In the genomic region with DNA sequence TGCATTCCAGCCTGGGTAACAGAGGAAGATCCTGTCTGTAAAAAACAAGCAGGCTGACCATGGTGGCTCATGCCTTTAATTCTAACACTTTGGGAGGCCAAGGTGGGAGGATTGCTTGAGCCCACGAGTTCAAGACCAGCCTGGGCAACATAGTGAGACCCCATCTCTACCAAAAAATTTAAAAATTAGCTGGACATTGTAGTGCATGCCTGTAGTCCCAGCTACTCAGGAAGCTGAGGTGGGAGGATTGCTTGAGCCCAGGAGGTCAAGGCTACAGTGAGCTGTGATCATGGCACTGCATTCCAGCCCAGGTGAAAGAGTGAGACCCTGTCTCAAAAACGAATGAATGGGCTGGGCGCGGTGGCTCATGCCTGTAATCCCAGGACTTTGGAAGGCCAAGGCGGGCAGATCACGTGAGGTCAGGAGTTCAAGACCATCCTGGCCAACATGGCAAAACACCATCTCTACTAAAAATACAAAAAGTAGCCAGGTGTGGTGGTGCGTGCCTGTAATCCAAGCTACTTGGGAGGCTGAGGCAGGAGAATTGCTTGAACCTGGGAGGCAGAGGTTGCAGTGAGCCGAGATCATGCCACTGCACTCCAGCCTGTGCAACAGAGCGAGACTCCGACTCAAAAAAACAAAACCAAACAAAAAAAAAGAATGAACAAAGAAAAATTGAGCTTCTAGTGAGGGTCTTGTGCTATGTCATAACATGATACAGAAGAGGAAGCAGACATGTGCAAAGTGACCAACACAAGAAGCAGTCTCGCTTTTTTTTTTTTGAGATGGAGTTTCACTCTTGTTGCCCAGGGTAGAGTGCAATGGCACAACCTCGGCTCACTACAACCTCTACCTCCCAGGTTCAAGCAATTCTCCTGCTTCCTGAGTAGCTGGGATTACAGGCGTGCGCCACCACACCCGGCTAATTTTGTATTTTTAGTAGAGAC, we compare ENCODE assay signal across 2 cellular contexts.
A peak's percentile ranks its signal among the peaks of the same experiment; 100 is the strongest.
TF ChIP-seq lines count a peak whose summit lies in the region.
"Not testable (repeated sequence)": the region's sequence is repeated elsewhere in the genome, so short reads cannot be mapped to it uniquely, and the experiment has no call there.

No MANE protein-coding gene starts in this region.

TF ChIP-seq in GM12891, 5 proteins besides CTCF, POLR2A, EP300 and RAD21:
- TF ChIP-seq SPI1 (IDR thresholded peaks at IDR 0.05; ENCODE audit: low read depth, low read length), result 0 out of 2 replicates have a peak, but pooled peaks have one; percentile 4

TF ChIP-seq in HepG2, 621 proteins besides CTCF, POLR2A, EP300 and RAD21 (continues in another document):
- TF ChIP-seq ZMYM4 (CRISPR knock-in tag; IDR thresholded peaks at IDR 0.05) (peak; percentile 61), RARA (CRISPR knock-in tag; IDR thresholded peaks at IDR 0.05) (peak; percentile 84), ZNF296 (CRISPR knock-in tag; conservative IDR thresholded peaks at IDR 0.05) (peak; percentile 81), RXRA (CRISPR knock-in tag; IDR thresholded peaks at IDR 0.05) (peak; percentile 61; the same call in 1 of the 2 replicates), SP2 (CRISPR knock-in tag; IDR thresholded peaks at IDR 0.05) (peak; percentile 3; the same call in 1 of the 2 replicates), FOXA1 (CRISPR knock-in tag; IDR thresholded peaks at IDR 0.05) (0 out of 2 replicates have a peak, but pooled peaks have one; percentile 5), MEIS2 (CRISPR knock-in tag; IDR thresholded peaks at IDR 0.05) (0 out of 2 replicates have a peak, but pooled peaks have one; percentile 32), MAZ (CRISPR knock-in tag; IDR thresholded peaks at IDR 0.05; ENCODE audit: low read depth) (peak; percentile 34; the same call in 1 of the 2 replicates), ZSCAN31 (CRISPR knock-in tag; IDR thresholded peaks at IDR 0.05; ENCODE audit: low read depth) (0 out of 2 replicates have a peak, but pooled peaks have one; percentile 68), SALL1 (CRISPR knock-in tag; IDR thresholded peaks at IDR 0.05) (peak; percentile 84), ZFP90 (CRISPR knock-in tag; IDR thresholded peaks at IDR 0.05; ENCODE audit: borderline replicate concordance) (0 out of 2 replicates have a peak, but pooled peaks have one; percentile 18), NAIF1 (CRISPR knock-in tag; IDR thresholded peaks at IDR 0.05; ENCODE audit: borderline replicate concordance) (peak; percentile 63; the same call in 1 of the 2 replicates), ELF3 (CRISPR knock-in tag; IDR thresholded peaks at IDR 0.05) (0 out of 2 replicates have a peak, but pooled peaks have one; percentile 16), PITX1 (CRISPR knock-in tag; IDR thresholded peaks at IDR 0.05) (peak; percentile 60), ZSCAN29 (CRISPR knock-in tag; conservative IDR thresholded peaks at IDR 0.05) (0 out of 2 replicates have a peak, but pooled peaks have one; percentile 1), CAMTA2 (CRISPR knock-in tag; IDR thresholded peaks at IDR 0.05; ENCODE audit: borderline replicate concordance) (0 out of 2 replicates have a peak, but pooled peaks have one; percentile 57), ARNTL (CRISPR knock-in tag; IDR thresholded peaks at IDR 0.05) (0 out of 2 replicates have a peak, but pooled peaks have one; percentile 6), HDAC2 (CRISPR knock-in tag; IDR thresholded peaks at IDR 0.05) (peak; percentile 47; the same call in 1 of the 2 replicates), TEAD3 (CRISPR knock-in tag; optimal IDR thresholded peaks at IDR 0.05; ENCODE audit: borderline replicate concordance) (peak; percentile 90), RCOR2 (CRISPR knock-in tag; IDR thresholded peaks at IDR 0.05) (peak; percentile 35; the same call in 1 of the 2 replicates), ZBTB7A (CRISPR knock-in tag; IDR thresholded peaks at IDR 0.05) (peak; percentile 69; the same call in 1 of the 2 replicates), BCL6 (CRISPR knock-in tag; IDR thresholded peaks at IDR 0.05) (peak; percentile 46; the same call in 1 of the 2 replicates), ZSCAN30 (CRISPR knock-in tag; IDR thresholded peaks at IDR 0.05) (0 out of 2 replicates have a peak, but pooled peaks have one; percentile 31), EED (CRISPR knock-in tag; IDR thresholded peaks at IDR 0.05) (0 out of 2 replicates have a peak, but pooled peaks have one; percentile 52), ZNF121 (CRISPR knock-in tag; IDR thresholded peaks at IDR 0.05) (peak; percentile 98), SOX6 (CRISPR knock-in tag; IDR thresholded peaks at IDR 0.05) (0 out of 2 replicates have a peak, but pooled peaks have one; percentile 37), ZNF143 (CRISPR knock-in tag; IDR thresholded peaks at IDR 0.05) (0 out of 2 replicates have a peak, but pooled peaks have one; percentile 19), NR2F6 (CRISPR knock-in tag; IDR thresholded peaks at IDR 0.05) (peak; percentile 84), CHD4 (IDR thresholded peaks at IDR 0.05; ENCODE audit: borderline replicate concordance, low read length) (0 out of 2 replicates have a peak, but pooled peaks have one; percentile 19), ZNF292 (CRISPR knock-in tag; IDR thresholded peaks at IDR 0.05; ENCODE audit: borderline replicate concordance, low read depth) (peak; percentile 36; the same call in 1 of the 2 replicates), ZNF224 (CRISPR knock-in tag; IDR thresholded peaks at IDR 0.05) (0 out of 2 replicates have a peak, but pooled peaks have one; percentile 65), PHF21A (CRISPR knock-in tag; IDR thresholded peaks at IDR 0.05) (0 out of 2 replicates have a peak, but pooled peaks have one; percentile 27), HDAC1 (CRISPR knock-in tag; IDR thresholded peaks at IDR 0.05) (0 out of 2 replicates have a peak, but pooled peaks have one; percentile 41), ZNF75D (CRISPR knock-in tag; IDR thresholded peaks at IDR 0.05; ENCODE audit: borderline replicate concordance) (peak; percentile 37; the same call in 1 of the 2 replicates), ZNF772 (CRISPR knock-in tag; IDR thresholded peaks at IDR 0.05) (0 out of 2 replicates have a peak, but pooled peaks have one; percentile 51), POGZ (CRISPR knock-in tag; IDR thresholded peaks at IDR 0.05) (peak; percentile 68; the same call in 1 of the 2 replicates), ZNF556 (CRISPR knock-in tag; IDR thresholded peaks at IDR 0.05; ENCODE audit: borderline replicate concordance) (0 out of 2 replicates have a peak, but pooled peaks have one; percentile 6)
- TF ChIP-seq, protein P1, sequence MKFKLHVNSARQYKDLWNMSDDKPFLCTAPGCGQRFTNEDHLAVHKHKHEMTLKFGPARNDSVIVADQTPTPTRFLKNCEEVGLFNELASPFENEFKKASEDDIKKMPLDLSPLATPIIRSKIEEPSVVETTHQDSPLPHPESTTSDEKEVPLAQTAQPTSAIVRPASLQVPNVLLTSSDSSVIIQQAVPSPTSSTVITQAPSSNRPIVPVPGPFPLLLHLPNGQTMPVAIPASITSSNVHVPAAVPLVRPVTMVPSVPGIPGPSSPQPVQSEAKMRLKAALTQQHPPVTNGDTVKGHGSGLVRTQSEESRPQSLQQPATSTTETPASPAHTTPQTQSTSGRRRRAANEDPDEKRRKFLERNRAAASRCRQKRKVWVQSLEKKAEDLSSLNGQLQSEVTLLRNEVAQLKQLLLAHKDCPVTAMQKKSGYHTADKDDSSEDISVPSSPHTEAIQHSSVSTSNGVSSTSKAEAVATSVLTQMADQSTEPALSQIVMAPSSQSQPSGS (CRISPR knock-in tag; IDR thresholded peaks at IDR 0.05), result 0 out of 2 replicates have a peak, but pooled peaks have one; percentile 27
- not testable (repeated sequence) for TF ChIP-seq FOXA1 (IDR thresholded peaks at IDR 0.05); MAZ (IDR thresholded peaks at IDR 0.05; ENCODE audit: borderline replicate concordance, low read depth, low read length); SOX6 (IDR thresholded peaks at IDR 0.05); NR2F6 (IDR thresholded peaks at IDR 0.05)
- TF ChIP-seq, protein P2, sequence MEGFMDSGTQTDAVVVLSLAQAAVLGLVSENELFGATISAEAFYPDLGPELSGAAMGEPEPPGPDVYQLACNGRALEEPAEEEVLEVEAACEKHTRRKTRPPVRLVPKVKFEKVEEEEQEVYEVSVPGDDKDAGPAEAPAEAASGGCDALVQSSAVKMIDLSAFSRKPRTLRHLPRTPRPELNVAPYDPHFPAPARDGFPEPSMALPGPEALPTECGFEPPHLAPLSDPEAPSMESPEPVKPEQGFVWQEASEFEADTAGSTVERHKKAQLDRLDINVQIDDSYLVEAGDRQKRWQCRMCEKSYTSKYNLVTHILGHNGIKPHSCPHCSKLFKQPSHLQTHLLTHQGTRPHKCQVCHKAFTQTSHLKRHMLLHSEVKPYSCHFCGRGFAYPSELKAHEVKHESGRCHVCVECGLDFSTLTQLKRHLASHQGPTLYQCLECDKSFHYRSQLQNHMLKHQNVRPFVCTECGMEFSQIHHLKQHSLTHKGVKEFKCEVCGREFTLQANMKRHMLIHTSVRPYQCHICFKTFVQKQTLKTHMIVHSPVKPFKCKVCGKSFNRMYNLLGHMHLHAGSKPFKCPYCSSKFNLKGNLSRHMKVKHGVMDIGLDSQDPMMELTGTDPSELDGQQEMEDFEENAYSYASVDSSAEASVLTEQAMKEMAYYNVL (CRISPR knock-in tag; IDR thresholded peaks at IDR 0.05; ENCODE audit: borderline replicate concordance), result peak; percentile 79
- TF ChIP-seq, protein P3, sequence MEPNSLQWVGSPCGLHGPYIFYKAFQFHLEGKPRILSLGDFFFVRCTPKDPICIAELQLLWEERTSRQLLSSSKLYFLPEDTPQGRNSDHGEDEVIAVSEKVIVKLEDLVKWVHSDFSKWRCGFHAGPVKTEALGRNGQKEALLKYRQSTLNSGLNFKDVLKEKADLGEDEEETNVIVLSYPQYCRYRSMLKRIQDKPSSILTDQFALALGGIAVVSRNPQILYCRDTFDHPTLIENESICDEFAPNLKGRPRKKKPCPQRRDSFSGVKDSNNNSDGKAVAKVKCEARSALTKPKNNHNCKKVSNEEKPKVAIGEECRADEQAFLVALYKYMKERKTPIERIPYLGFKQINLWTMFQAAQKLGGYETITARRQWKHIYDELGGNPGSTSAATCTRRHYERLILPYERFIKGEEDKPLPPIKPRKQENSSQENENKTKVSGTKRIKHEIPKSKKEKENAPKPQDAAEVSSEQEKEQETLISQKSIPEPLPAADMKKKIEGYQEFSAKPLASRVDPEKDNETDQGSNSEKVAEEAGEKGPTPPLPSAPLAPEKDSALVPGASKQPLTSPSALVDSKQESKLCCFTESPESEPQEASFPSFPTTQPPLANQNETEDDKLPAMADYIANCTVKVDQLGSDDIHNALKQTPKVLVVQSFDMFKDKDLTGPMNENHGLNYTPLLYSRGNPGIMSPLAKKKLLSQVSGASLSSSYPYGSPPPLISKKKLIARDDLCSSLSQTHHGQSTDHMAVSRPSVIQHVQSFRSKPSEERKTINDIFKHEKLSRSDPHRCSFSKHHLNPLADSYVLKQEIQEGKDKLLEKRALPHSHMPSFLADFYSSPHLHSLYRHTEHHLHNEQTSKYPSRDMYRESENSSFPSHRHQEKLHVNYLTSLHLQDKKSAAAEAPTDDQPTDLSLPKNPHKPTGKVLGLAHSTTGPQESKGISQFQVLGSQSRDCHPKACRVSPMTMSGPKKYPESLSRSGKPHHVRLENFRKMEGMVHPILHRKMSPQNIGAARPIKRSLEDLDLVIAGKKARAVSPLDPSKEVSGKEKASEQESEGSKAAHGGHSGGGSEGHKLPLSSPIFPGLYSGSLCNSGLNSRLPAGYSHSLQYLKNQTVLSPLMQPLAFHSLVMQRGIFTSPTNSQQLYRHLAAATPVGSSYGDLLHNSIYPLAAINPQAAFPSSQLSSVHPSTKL (CRISPR knock-in tag; IDR thresholded peaks at IDR 0.05), result peak; percentile 60
- TF ChIP-seq, protein P4, sequence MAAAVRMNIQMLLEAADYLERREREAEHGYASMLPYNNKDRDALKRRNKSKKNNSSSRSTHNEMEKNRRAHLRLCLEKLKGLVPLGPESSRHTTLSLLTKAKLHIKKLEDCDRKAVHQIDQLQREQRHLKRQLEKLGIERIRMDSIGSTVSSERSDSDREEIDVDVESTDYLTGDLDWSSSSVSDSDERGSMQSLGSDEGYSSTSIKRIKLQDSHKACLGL (CRISPR knock-in tag; IDR thresholded peaks at IDR 0.05), result 0 out of 2 replicates have a peak, but pooled peaks have one; percentile 32
- TF ChIP-seq, protein P5, sequence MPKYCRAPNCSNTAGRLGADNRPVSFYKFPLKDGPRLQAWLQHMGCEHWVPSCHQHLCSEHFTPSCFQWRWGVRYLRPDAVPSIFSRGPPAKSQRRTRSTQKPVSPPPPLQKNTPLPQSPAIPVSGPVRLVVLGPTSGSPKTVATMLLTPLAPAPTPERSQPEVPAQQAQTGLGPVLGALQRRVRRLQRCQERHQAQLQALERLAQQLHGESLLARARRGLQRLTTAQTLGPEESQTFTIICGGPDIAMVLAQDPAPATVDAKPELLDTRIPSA (CRISPR knock-in tag; IDR thresholded peaks at IDR 0.05; ENCODE audit: borderline replicate concordance), result 0 out of 2 replicates have a peak, but pooled peaks have one; percentile 4
- TF ChIP-seq, protein P6, sequence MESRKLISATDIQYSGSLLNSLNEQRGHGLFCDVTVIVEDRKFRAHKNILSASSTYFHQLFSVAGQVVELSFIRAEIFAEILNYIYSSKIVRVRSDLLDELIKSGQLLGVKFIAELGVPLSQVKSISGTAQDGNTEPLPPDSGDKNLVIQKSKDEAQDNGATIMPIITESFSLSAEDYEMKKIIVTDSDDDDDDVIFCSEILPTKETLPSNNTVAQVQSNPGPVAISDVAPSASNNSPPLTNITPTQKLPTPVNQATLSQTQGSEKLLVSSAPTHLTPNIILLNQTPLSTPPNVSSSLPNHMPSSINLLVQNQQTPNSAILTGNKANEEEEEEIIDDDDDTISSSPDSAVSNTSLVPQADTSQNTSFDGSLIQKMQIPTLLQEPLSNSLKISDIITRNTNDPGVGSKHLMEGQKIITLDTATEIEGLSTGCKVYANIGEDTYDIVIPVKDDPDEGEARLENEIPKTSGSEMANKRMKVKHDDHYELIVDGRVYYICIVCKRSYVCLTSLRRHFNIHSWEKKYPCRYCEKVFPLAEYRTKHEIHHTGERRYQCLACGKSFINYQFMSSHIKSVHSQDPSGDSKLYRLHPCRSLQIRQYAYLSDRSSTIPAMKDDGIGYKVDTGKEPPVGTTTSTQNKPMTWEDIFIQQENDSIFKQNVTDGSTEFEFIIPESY (CRISPR knock-in tag; IDR thresholded peaks at IDR 0.05), result peak; percentile 73
- TF ChIP-seq, protein P7, sequence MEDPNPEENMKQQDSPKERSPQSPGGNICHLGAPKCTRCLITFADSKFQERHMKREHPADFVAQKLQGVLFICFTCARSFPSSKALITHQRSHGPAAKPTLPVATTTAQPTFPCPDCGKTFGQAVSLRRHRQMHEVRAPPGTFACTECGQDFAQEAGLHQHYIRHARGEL (CRISPR knock-in tag; IDR thresholded peaks at IDR 0.05), result 0 out of 2 replicates have a peak, but pooled peaks have one; percentile 39
- TF ChIP-seq, protein P8, sequence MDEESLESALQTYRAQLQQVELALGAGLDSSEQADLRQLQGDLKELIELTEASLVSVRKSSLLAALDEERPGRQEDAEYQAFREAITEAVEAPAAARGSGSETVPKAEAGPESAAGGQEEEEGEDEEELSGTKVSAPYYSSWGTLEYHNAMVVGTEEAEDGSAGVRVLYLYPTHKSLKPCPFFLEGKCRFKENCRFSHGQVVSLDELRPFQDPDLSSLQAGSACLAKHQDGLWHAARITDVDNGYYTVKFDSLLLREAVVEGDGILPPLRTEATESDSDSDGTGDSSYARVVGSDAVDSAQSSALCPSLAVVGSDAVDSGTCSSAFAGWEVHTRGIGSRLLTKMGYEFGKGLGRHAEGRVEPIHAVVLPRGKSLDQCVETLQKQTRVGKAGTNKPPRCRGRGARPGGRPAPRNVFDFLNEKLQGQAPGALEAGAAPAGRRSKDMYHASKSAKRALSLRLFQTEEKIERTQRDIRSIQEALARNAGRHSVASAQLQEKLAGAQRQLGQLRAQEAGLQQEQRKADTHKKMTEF (CRISPR knock-in tag; IDR thresholded peaks at IDR 0.05), result peak; percentile 29; the same call in 1 of the 2 replicates
